In genomic region chr15:63623231-63623969, GRCh38 we compare ENCODE assay signal across 23 cellular contexts. TPM values are rescaled to one million over a fixed set of nuclear protein-coding genes. Genes with fewer than 3 reads are reported as not detected.
DNase-seq lines count a peak whose midpoint lies in the region; ATAC-seq and TF ChIP-seq lines count a peak whose summit lies in the region.
"Had no signal": no experiment of that assay in that cellular context is flagged by ENCODE, and none has a peak within 500 bp of the region (broad histone marks: within the 10 kb centered on the region; RNA-seq: fewer than 3 reads in every experiment).

No MANE protein-coding gene starts in this region.

- DNase-seq in activated T-cell treated with anti-CD3 and anti-CD28 coated beads, Interleukin-2, amount 50 U/mL, for 24 hours, result no peak
- DNase-seq in activated T-cell treated with anti-CD3 and anti-CD28 coated beads, Interleukin-2, amount 50 U/mL, for 48 hours, result no peak
- DNase-seq in cerebellar cortex (ENCODE audit: low spot score), result peak; percentile 84
- DNase-seq in naive thymus-derived CD4-positive, alpha-beta T cell, result no peak
- DNase-seq in effector memory CD4-positive, alpha-beta T cell, result no peak
- DNase-seq in GDM1 (lab: John Stamatoyannopoulos, UW), result no peak
- no peak for DNase-seq in CD8-positive, alpha-beta T cell
- DNase-seq: EL; MM.1S; NCI-H1048; NCI-H1417 treated with DMSO at 0.1 percent for 48 hours; NCI-H187; NCI-H2107; NCI-H2227 treated with DMSO at 0.1 percent for 48 hours; NCI-H774; NK-92 treated with Interleukin-12 subunit alpha and Interleukin-12 subunit beta, amount 100 ng/mL, for 24 hours; SHP77 treated with DMSO at 0.1 percent for 48 hours had no signal

- no peak overlapping the region for H3K4me3 Mint-ChIP-seq in activated T-cell treated with anti-CD3 and anti-CD28 coated beads, Interleukin-2, amount 50 U/mL, for 24 hours
- H3K4me3 Mint-ChIP-seq in naive thymus-derived CD4-positive, alpha-beta T cell, result no peak overlapping the region
- no peak overlapping the region for H3K4me3 Mint-ChIP-seq in CD8-positive, alpha-beta T cell
- H3K4me3 Mint-ChIP-seq: CD14-positive monocyte had no signal

- no peak for ATAC-seq in naive thymus-derived CD4-positive, alpha-beta T cell
- no peak for ATAC-seq in HG03039 (IDR thresholded peaks at IDR 0.05; ENCODE audit: unreplicated experiment)
- ATAC-seq in CD8-positive, alpha-beta T cell, result no peak
- ATAC-seq: K562 had no signal

- peaks cover 25 to 66% (median 33%) of the 10 kb centered on the region in 3 experiments for H3K36me3 ChIP-seq in naive thymus-derived CD4-positive, alpha-beta T cell (ENCODE audit: control insufficient read depth in 2 of 3, insufficient read depth in 3 of 3, low read length in 3 of 3)
- H3K36me3 ChIP-seq in effector memory CD4-positive, alpha-beta T cell (ENCODE audit: control insufficient read depth, insufficient read depth, low read length), result peaks cover 64% of the 10 kb centered on the region
- H3K36me3 ChIP-seq in CD8-positive, alpha-beta T cell (ENCODE audit: insufficient read depth, low read length), result peaks cover 42% of the 10 kb centered on the region

- intact Hi-C loops in naive thymus-derived CD4-positive, alpha-beta T cell (cut with micrococcal nuclease), result no loop called here
- intact Hi-C loops in CD8-positive, alpha-beta T cell (cut with DNase I, micrococcal nuclease), result no loop called here

- POLR2A ChIA-PET in naive thymus-derived CD4-positive, alpha-beta T cell (lab: Charles Lee), result interaction anchor here (0.6 kb wide), 1 partner anchor 132 kb away, joined by 3 read pairs; no protein-coding TSS in a partner anchor
- POLR2A ChIA-PET in CD8-positive, alpha-beta T cell (lab: Charles Lee), result no interaction called here

- no peak overlapping the region for H3K27ac ChIP-seq in naive thymus-derived CD4-positive, alpha-beta T cell (ENCODE audit: low read depth, low read length)
- H3K27ac ChIP-seq in effector memory CD4-positive, alpha-beta T cell (ENCODE audit: insufficient read depth, low read length, poor library complexity, severe bottlenecking), result no peak overlapping the region
- H3K27ac ChIP-seq in CD8-positive, alpha-beta T cell (ENCODE audit: low read depth, low read length), result no peak overlapping the region
- H3K27ac ChIP-seq: RWPE1, SK-N-MC had no signal

- no peak for TF ChIP-seq CTCF in CD8-positive, alpha-beta T cell (IDR thresholded peaks at IDR 0.05)

- peaks cover 87% of the 10 kb centered on the region for H3K36me3 Mint-ChIP-seq in activated T-cell treated with anti-CD3 and anti-CD28 coated beads, Interleukin-2, amount 50 U/mL, for 24 hours (ENCODE audit: low read depth)
- H3K36me3 Mint-ChIP-seq in naive thymus-derived CD4-positive, alpha-beta T cell, result peaks cover 23 to 58% (median 33%) of the 10 kb centered on the region in 5 donors
- peaks cover 73% of the 10 kb centered on the region for H3K36me3 Mint-ChIP-seq in CD8-positive, alpha-beta T cell

- H3K4me1 ChIP-seq in naive thymus-derived CD4-positive, alpha-beta T cell (ENCODE audit: control insufficient read depth in 2 of 2, insufficient read depth in 2 of 2, low read length in 2 of 2), result no peaks in the 10 kb centered on the region
- H3K4me1 ChIP-seq in effector memory CD4-positive, alpha-beta T cell (ENCODE audit: control insufficient read depth, insufficient read depth, low read length, poor library complexity, severe bottlenecking), result no peaks in the 10 kb centered on the region
- no peaks in the 10 kb centered on the region for H3K4me1 ChIP-seq in CD8-positive, alpha-beta T cell (ENCODE audit: insufficient read depth, low read length)

- H3K4me3 ChIP-seq in naive thymus-derived CD4-positive, alpha-beta T cell (ENCODE audit: low read length), result no peak overlapping the region
- no peak overlapping the region for H3K4me3 ChIP-seq in effector memory CD4-positive, alpha-beta T cell (ENCODE audit: insufficient read depth, low read depth, low read length, poor library complexity, severe bottlenecking)
- H3K4me3 ChIP-seq in CD8-positive, alpha-beta T cell (ENCODE audit: low read depth, low read length), result no peak overlapping the region
- H3K4me3 ChIP-seq: K562, SK-N-MC had no signal

- CTCF ChIA-PET in naive thymus-derived CD4-positive, alpha-beta T cell (lab: Charles Lee), result interaction anchor here (0.5 to 0.8 kb wide), 2 partner anchors 13 to 49 kb away, joined by 3 to 4 read pairs; no protein-coding TSS in a partner anchor
- CTCF ChIA-PET in CD8-positive, alpha-beta T cell (lab: Charles Lee), result interaction anchor here (1.0 to 1.3 kb wide), 3 partner anchors 7 to 13 kb away, joined by 3 to 8 read pairs (median 4); no protein-coding TSS in a partner anchor

- H3K4me1 Mint-ChIP-seq in activated T-cell treated with anti-CD3 and anti-CD28 coated beads, Interleukin-2, amount 50 U/mL, for 24 hours (ENCODE audit: low read depth), result peaks cover 5% of the 10 kb centered on the region
- peaks cover 0 to 5% (median 0%) of the 10 kb centered on the region in 7 donors for H3K4me1 Mint-ChIP-seq in naive thymus-derived CD4-positive, alpha-beta T cell
- H3K4me1 Mint-ChIP-seq in CD8-positive, alpha-beta T cell (ENCODE audit: low read depth), result no peaks in the 10 kb centered on the region

- H3K27me3 Mint-ChIP-seq in activated T-cell treated with anti-CD3 and anti-CD28 coated beads, Interleukin-2, amount 50 U/mL, for 24 hours, result no peaks in the 10 kb centered on the region
- no peaks in the 10 kb centered on the region for H3K27me3 Mint-ChIP-seq in naive thymus-derived CD4-positive, alpha-beta T cell
- H3K27me3 Mint-ChIP-seq in CD8-positive, alpha-beta T cell (ENCODE audit: low read depth), result no peaks in the 10 kb centered on the region

- no peaks in the 10 kb centered on the region for H3K27me3 ChIP-seq in naive thymus-derived CD4-positive, alpha-beta T cell (ENCODE audit: control insufficient read depth in 2 of 2, insufficient read depth in 2 of 2, low read length in 2 of 2)
- H3K27me3 ChIP-seq in effector memory CD4-positive, alpha-beta T cell (replicated peaks; ENCODE audit: control insufficient read depth, insufficient read depth, low read length, poor library complexity, severe bottlenecking), result no peaks in the 10 kb centered on the region
- no peaks in the 10 kb centered on the region for H3K27me3 ChIP-seq in CD8-positive, alpha-beta T cell (ENCODE audit: insufficient read depth, low read length)

- H3K27ac Mint-ChIP-seq in activated T-cell treated with anti-CD3 and anti-CD28 coated beads, Interleukin-2, amount 50 U/mL, for 24 hours, result peak overlapping the region; percentile 47
- peak overlapping the region in 7 of 9 donors; percentile 12 to 63 (median 32) for H3K27ac Mint-ChIP-seq in naive thymus-derived CD4-positive, alpha-beta T cell
- no peak overlapping the region for H3K27ac Mint-ChIP-seq in CD8-positive, alpha-beta T cell
- H3K27ac Mint-ChIP-seq: CD14-positive monocyte had no signal

- no peaks in the 10 kb centered on the region for H3K9me3 ChIP-seq in naive thymus-derived CD4-positive, alpha-beta T cell (ENCODE audit: control insufficient read depth in 2 of 3, low read length in 3 of 3)
- no peaks in the 10 kb centered on the region for H3K9me3 ChIP-seq in effector memory CD4-positive, alpha-beta T cell (ENCODE audit: control insufficient read depth, low read length)
- no peaks in the 10 kb centered on the region for H3K9me3 ChIP-seq in CD8-positive, alpha-beta T cell (ENCODE audit: low read length)

- peaks cover 3% of the 10 kb centered on the region for H3K9me3 Mint-ChIP-seq in activated T-cell treated with anti-CD3 and anti-CD28 coated beads, Interleukin-2, amount 50 U/mL, for 24 hours
- H3K9me3 Mint-ChIP-seq in naive thymus-derived CD4-positive, alpha-beta T cell, result peaks cover 0 to 10% (median 0%) of the 10 kb centered on the region in 11 donors
- H3K9me3 Mint-ChIP-seq in CD8-positive, alpha-beta T cell, result no peaks in the 10 kb centered on the region

RNA-seq across cellular contexts. Expression of gene FBXL22, which starts 26.2 kb away (rescaled TPM):
- total RNA-seq in naive thymus-derived CD4-positive, alpha-beta T cell, result 1 to 10 TPM in 4 of 5 experiments, under 1 TPM in 1; 0.94 to 3.3 (median 1.6) TPM
- 1 to 10 TPM; 1.0 to 2.4 TPM for polyA plus RNA-seq in naive thymus-derived CD4-positive, alpha-beta T cell
- 1 to 10 TPM in 1 of 2 experiments, under 1 TPM in 1; 0.68 to 1.7 TPM for total RNA-seq in CD8-positive, alpha-beta T cell
- total RNA-seq: A172, K562 had no signal
- polyA plus RNA-seq: CD14-positive monocyte, K562 had no signal
